In the genomic region with DNA sequence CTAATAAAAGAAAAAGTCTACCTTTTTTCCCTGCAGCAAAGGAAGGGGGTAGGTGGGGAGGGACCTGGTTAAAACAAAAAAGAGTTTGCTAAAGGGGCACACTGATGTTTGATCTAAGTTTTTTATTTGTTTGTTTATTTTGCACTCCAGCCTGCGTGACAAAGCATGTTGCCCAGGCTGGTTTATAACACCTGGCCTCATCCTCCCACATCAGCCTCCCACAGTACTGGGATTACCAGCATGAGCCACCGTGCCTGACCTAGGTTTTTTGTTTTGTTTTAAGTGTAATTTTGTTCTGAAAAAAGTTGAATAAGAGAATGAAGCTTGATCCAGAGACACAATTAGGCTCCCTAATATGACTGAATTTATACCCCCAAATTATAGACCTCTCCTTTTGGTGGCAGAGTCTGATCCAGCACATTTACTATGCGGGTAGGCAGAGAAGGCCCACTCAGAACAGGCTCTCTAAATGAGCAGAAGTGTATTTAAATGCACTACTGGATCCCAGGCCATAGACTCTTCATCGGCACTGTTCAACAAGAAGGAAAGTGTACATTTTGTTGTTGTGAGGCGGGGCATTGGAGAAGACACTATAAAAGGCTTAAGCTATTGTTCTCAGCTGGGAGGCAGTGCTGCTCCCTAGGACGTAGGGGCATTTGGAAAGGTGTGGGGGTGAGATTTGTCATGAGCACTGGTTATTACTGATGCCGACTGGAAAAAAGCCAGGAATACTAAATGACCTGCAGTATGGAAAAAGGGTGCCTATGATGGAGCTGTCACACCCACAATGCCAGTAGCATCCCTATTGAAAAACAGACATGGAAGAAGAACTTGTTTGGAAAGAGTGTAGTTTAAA, we compare ENCODE assay signal across 16 cellular contexts.
"Had no signal": no experiment of that assay in that cellular context is flagged by ENCODE, and none has a peak within 500 bp of the region (broad histone marks: within the 10 kb centered on the region; RNA-seq: fewer than 3 reads in every experiment).

No MANE protein-coding gene starts in this region.

- H3K27me3 Mint-ChIP-seq: activated B cell treated with CpG ODN at 0.5 μM for 24 hours; activated naive CD8-positive, alpha-beta T cell treated with anti-CD3 and anti-CD28 coated beads, Interleukin-2, amount 50 U/mL, for 24 hours; naive thymus-derived CD8-positive, alpha-beta T cell had no signal

- H3K4me3 ChIP-seq: ascending aorta, mucosa of descending colon, psoas muscle, suprapubic skin, upper lobe of left lung had no signal

- H3K27ac ChIP-seq: ascending aorta, foreskin keratinocyte, psoas muscle, suprapubic skin, upper lobe of left lung had no signal

- ATAC-seq: activated naive CD8-positive, alpha-beta T cell treated with anti-CD3 and anti-CD28 coated beads, Interleukin-2, amount 50 U/mL, for 24 hours; foreskin keratinocyte; naive thymus-derived CD8-positive, alpha-beta T cell; psoas muscle; sciatic nerve; stimulated activated naive CD8-positive, alpha-beta T cell treated with anti-CD3 and anti-CD28 coated beads, Interleukin-15, Interleukin-2, amounts not matched to agents 100 U/mL and 50 U/mL, for 24 hours had no signal

- H3K4me3 Mint-ChIP-seq: activated B cell treated with CpG ODN at 0.5 μM for 24 hours; activated naive CD8-positive, alpha-beta T cell treated with anti-CD3 and anti-CD28 coated beads, Interleukin-2, amount 50 U/mL, for 24 hours had no signal

- H3K27ac Mint-ChIP-seq: activated B cell treated with CpG ODN at 0.5 μM for 24 hours; activated T-cell treated with anti-CD3 and anti-CD28 coated beads, Interleukin-2, amount 50 U/mL, for 72 hours had no signal

- H3K9me3 Mint-ChIP-seq: activated B cell treated with CpG ODN at 0.5 μM for 24 hours; activated naive CD8-positive, alpha-beta T cell treated with anti-CD3 and anti-CD28 coated beads, Interleukin-2, amount 50 U/mL, for 24 hours; activated T-cell treated with anti-CD3 and anti-CD28 coated beads, Interleukin-2, amount 50 U/mL, for 72 hours; naive thymus-derived CD8-positive, alpha-beta T cell had no signal

- H3K4me1 ChIP-seq: ascending aorta, foreskin keratinocyte, psoas muscle, suprapubic skin, upper lobe of left lung had no signal

- H3K27me3 ChIP-seq: ascending aorta, foreskin keratinocyte, suprapubic skin, upper lobe of left lung had no signal

- H3K9me3 ChIP-seq: ascending aorta, mucosa of descending colon, psoas muscle, suprapubic skin, upper lobe of left lung had no signal

- H3K4me1 Mint-ChIP-seq: activated B cell treated with CpG ODN at 0.5 μM for 24 hours had no signal

- DNase-seq: activated B cell treated with CpG ODN at 0.5 μM for 24 hours; activated CD4-positive, alpha-beta T cell treated with anti-CD3 and anti-CD28 coated beads, Interleukin-2, amount 50 U/mL, for 4 hours; activated naive CD8-positive, alpha-beta T cell treated with anti-CD3 and anti-CD28 coated beads, Interleukin-2, amount 50 U/mL, for 24 hours; foreskin keratinocyte; head of caudate nucleus; left colon; mucosa of descending colon; naive thymus-derived CD8-positive, alpha-beta T cell; psoas muscle; stimulated activated CD4-positive, alpha-beta T cell treated with anti-CD3 and anti-CD28 coated beads, Interleukin-2, amount 100 ng/mL, for 24 hours; stimulated activated naive CD8-positive, alpha-beta T cell treated with anti-CD3 and anti-CD28 coated beads, Interleukin-15, Interleukin-2, amounts not matched to agents 100 U/mL and 50 U/mL, for 24 hours; upper lobe of left lung had no signal
